In genomic region chr4:168098257-168098717, GRCh38 we compare ENCODE assay signal across 1 cellular context.
A peak's percentile ranks its signal among the peaks of the same experiment; 100 is the strongest.
TF ChIP-seq lines count a peak whose summit lies in the region.

No MANE protein-coding gene starts in this region.

TF ChIP-seq in HCT116, 20 proteins besides CTCF, POLR2A, EP300 and RAD21 (continued from another document):
- TF ChIP-seq ZBTB33 (IDR thresholded peaks at IDR 0.05; ENCODE audit: extremely low read depth, insufficient replicate concordance, low read length) (no peak), ELF1 (IDR thresholded peaks at IDR 0.05; ENCODE audit: borderline replicate concordance, low read depth) (0 out of 2 replicates have a peak, but pooled peaks have one; percentile 21), EZH2 (IDR thresholded peaks at IDR 0.05) (no peak), ZNF274 (IDR thresholded peaks at IDR 0.05; ENCODE audit: low read depth, low read length) (no peak), JUND (IDR thresholded peaks at IDR 0.05) (peak; percentile 97), SIN3A (IDR thresholded peaks at IDR 0.05; ENCODE audit: low read depth) (peak; percentile 35), EGR1 (IDR thresholded peaks at IDR 0.05; ENCODE audit: low read depth) (peak; percentile 65), TCF7L2 (IDR thresholded peaks at IDR 0.05; ENCODE audit: borderline replicate concordance, extremely low read depth, insufficient read depth, insufficient read length) (peak; percentile 30), MAX (IDR thresholded peaks at IDR 0.05) (no peak; the same call in 1 of the 2 replicates), CBX3 (IDR thresholded peaks at IDR 0.05; ENCODE audit: low read depth) (peak; percentile 41; the same call in 1 of the 2 replicates), EZH2phosphoT487 (IDR thresholded peaks at IDR 0.05; ENCODE audit: borderline replicate concordance) (no peak), SP1 (IDR thresholded peaks at IDR 0.05; ENCODE audit: low read depth) (peak; percentile 98), SRF (IDR thresholded peaks at IDR 0.05; ENCODE audit: low read depth) (peak; percentile 79; the same call in 1 of the 2 replicates)
